ENCODE assay signal across 23 cellular contexts in the genomic region with DNA sequence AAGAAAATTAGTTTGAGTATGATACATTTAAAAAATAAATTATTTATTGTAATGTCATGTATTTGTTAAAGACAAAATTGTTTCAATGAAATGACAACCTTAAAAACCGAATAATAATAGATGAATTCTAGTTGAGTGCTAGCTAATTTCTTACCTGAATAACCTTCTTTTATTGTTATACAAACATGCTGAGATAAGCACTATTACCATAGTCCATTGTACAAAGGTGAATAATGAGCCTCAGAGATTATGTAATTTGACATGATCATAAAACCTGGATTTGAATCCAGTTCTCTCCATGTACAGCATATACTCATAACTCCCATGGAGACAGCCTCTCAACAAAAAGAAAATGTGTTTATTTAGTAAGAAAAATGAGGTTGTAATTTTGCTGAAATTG.
"Had no signal": no experiment of that assay in that cellular context is flagged by ENCODE, and none has a peak within 500 bp of the region (broad histone marks: within the 10 kb centered on the region; RNA-seq: fewer than 3 reads in every experiment).

No MANE protein-coding gene starts in this region.

- H3K27ac ChIP-seq: coronary artery, dorsolateral prefrontal cortex, esophagus squamous epithelium, gastrocnemius medialis, heart right ventricle, left lung, lower lobe of right lung had no signal

- FAIRE-seq: endothelial cell of umbilical vein, islet of Langerhans, keratinocyte had no signal

- H3K9me3 ChIP-seq: esophagus squamous epithelium, gastrocnemius medialis, heart right ventricle, left lung, lower lobe of right lung, mucosa of descending colon had no signal

- H3K4me3 ChIP-seq: coronary artery, dorsolateral prefrontal cortex, esophagus squamous epithelium, gastrocnemius medialis, heart right ventricle, left lung, lower lobe of right lung, mucosa of descending colon had no signal

- H3K4me1 ChIP-seq: esophagus squamous epithelium, gastrocnemius medialis, heart right ventricle, left lung, lower lobe of right lung had no signal

- H3K36me3 ChIP-seq: esophagus squamous epithelium, gastrocnemius medialis, heart right ventricle, left lung, lower lobe of right lung had no signal

- ATAC-seq: gastrocnemius medialis, heart right ventricle, left cardiac atrium, left lung, left ventricle myocardium superior, lower lobe of right lung, mucosa of descending colon had no signal

- H3K27me3 ChIP-seq: esophagus squamous epithelium, heart right ventricle, left lung had no signal

- DNase-seq: dermis blood vessel endothelial cell; dorsolateral prefrontal cortex; effector CD4-positive, alpha-beta T cell; effector memory CD4-positive, alpha-beta T cell; esophagus squamous epithelium; foreskin fibroblast; foreskin melanocyte; gastrocnemius medialis; glutamatergic neuron; head of caudate nucleus; heart right ventricle; hippocampal formation; left cardiac atrium; left lung; left ventricle myocardium superior; lower lobe of right lung; mesenchymal stem cell; mucosa of descending colon; naive B cell had no signal
